Comparison of ENCODE assay signal across 28 cellular contexts in genomic region chr17:12313786-12314185, GRCh38.
"Had no signal": no experiment of that assay in that cellular context is flagged by ENCODE, and none has a peak within 500 bp of the region (broad histone marks: within the 10 kb centered on the region; RNA-seq: fewer than 3 reads in every experiment).

No MANE protein-coding gene starts in this region.

- H3K27me3 Mint-ChIP-seq: stimulated activated naive B cell treated with anti-CD40 and anti-IgM and Interleukin-4, amounts not matched to agents 10 μg/mL and 1 μg/mL and 100 μg/mL, for 72 hours; stimulated activated naive CD8-positive, alpha-beta T cell treated with anti-CD3 and anti-CD28 coated beads, Interleukin-15, amount 100 ng/mL, for 72 hours; stimulated activated naive CD8-positive, alpha-beta T cell treated with anti-CD3 and anti-CD28 coated beads, Interleukin-15, Interleukin-2, amounts not matched to agents 100 ng/mL and 50 ng/mL, for 24 hours had no signal

- H3K36me3 Mint-ChIP-seq: stimulated activated effector memory CD8-positive, alpha-beta T cell treated with anti-CD3 and anti-CD28 coated beads, Interleukin-12 subunit alpha, Interleukin-12 subunit beta, amount 100 ng/mL, for 72 hours; type B pancreatic cell had no signal

- H3K4me1 Mint-ChIP-seq: stimulated activated effector memory CD8-positive, alpha-beta T cell treated with anti-CD3 and anti-CD28 coated beads, Interleukin-12 subunit alpha, Interleukin-12 subunit beta, amount 100 ng/mL, for 72 hours; stimulated activated memory B cell treated with anti-CD40 and anti-IgM and Interleukin-4, amounts not matched to agents 10 μg/mL and 1 μg/mL and 100 μg/mL, for 72 hours; stimulated activated naive B cell treated with anti-CD40 and anti-IgM and Interleukin-4, amounts not matched to agents 10 μg/mL and 1 μg/mL and 100 μg/mL, for 72 hours; stimulated activated naive CD8-positive, alpha-beta T cell treated with anti-CD3 and anti-CD28 coated beads, Interleukin-15, amount 100 ng/mL, for 72 hours had no signal

- DNase-seq: stimulated activated CD4-positive, alpha-beta T cell treated with anti-CD3 and anti-CD28 coated beads, Interleukin-2, amount 100 ng/mL, for 48 hours; stimulated activated CD4-positive, alpha-beta T cell treated with anti-CD3 and anti-CD28 coated beads, Interleukin-4, amount 100 ng/mL, for 1 hour; stimulated activated CD4-positive, alpha-beta T cell treated with anti-CD3 and anti-CD28 coated beads, Interleukin-4, amount 100 ng/mL, for 24 hours; stimulated activated CD4-positive, alpha-beta T cell treated with anti-CD3 and anti-CD28 coated beads, Interleukin-4, amount 100 ng/mL, for 4 hours; stimulated activated CD8-positive, alpha-beta memory T cell treated with anti-CD3 and anti-CD28 coated beads, Interleukin-4, amount 100 ng/mL, for 48 hours; stimulated activated naive B cell treated with anti-CD40 and anti-IgM and Interleukin-4, amounts not matched to agents 10 μg/mL and 1 μg/mL and 100 μg/mL, for 72 hours; stimulated activated naive CD4-positive, alpha-beta T cell; stimulated activated naive CD4-positive, alpha-beta T cell treated with Interleukin-2 at 50 U/mL for 16 hours; stimulated activated naive CD8-positive, alpha-beta T cell treated with anti-CD3 and anti-CD28 coated beads, Interleukin-15, amount 100 ng/mL, for 72 hours; stimulated activated naive CD8-positive, alpha-beta T cell treated with anti-CD3 and anti-CD28 coated beads, Interleukin-15, Interleukin-2, amounts not matched to agents 100 U/mL and 50 U/mL, for 24 hours; stomach; substantia nigra; testis; thyroid gland; tibial artery; transverse colon; upper lobe of right lung; uterus had no signal

- H3K9me3 Mint-ChIP-seq: type B pancreatic cell had no signal

- H3K27ac ChIP-seq: stomach, suprapubic skin, testis, thoracic aorta, thyroid gland, tibial artery, tibial nerve, transverse colon, upper lobe of left lung, upper lobe of right lung, uterus, vagina had no signal

- H3K27ac Mint-ChIP-seq: stimulated activated effector memory CD8-positive, alpha-beta T cell treated with anti-CD3 and anti-CD28 coated beads, Interleukin-12 subunit alpha, Interleukin-12 subunit beta, amount 100 ng/mL, for 72 hours; stimulated activated memory B cell treated with anti-CD40 and anti-IgM and Interleukin-4, amounts not matched to agents 10 μg/mL and 1 μg/mL and 100 μg/mL, for 72 hours; stimulated activated naive CD8-positive, alpha-beta T cell treated with anti-CD3 and anti-CD28 coated beads, Interleukin-15, amount 100 ng/mL, for 72 hours; stimulated activated naive CD8-positive, alpha-beta T cell treated with anti-CD3 and anti-CD28 coated beads, Interleukin-15, Interleukin-2, amounts not matched to agents 100 ng/mL and 50 ng/mL, for 24 hours; type B pancreatic cell had no signal

- H3K4me1 ChIP-seq: stomach, suprapubic skin, thyroid gland, transverse colon, upper lobe of left lung, upper lobe of right lung, uterus, vagina had no signal

- H3K36me3 ChIP-seq: stomach, suprapubic skin, thoracic aorta, thyroid gland, tibial artery, tibial nerve, transverse colon, upper lobe of left lung, upper lobe of right lung, uterus, vagina had no signal

- H3K9me3 ChIP-seq: suprapubic skin, testis, thyroid gland, upper lobe of right lung, vagina had no signal

- H3K4me3 Mint-ChIP-seq: stimulated activated effector memory CD8-positive, alpha-beta T cell treated with anti-CD3 and anti-CD28 coated beads, Interleukin-12 subunit alpha, Interleukin-12 subunit beta, amount 100 ng/mL, for 72 hours; stimulated activated memory B cell treated with anti-CD40 and anti-IgM and Interleukin-4, amounts not matched to agents 10 μg/mL and 1 μg/mL and 100 μg/mL, for 72 hours; stimulated activated naive B cell treated with anti-CD40 and anti-IgM and Interleukin-4, amounts not matched to agents 10 μg/mL and 1 μg/mL and 100 μg/mL, for 72 hours; stimulated activated naive CD8-positive, alpha-beta T cell treated with anti-CD3 and anti-CD28 coated beads, Interleukin-15, amount 100 ng/mL, for 72 hours; stimulated activated naive CD8-positive, alpha-beta T cell treated with anti-CD3 and anti-CD28 coated beads, Interleukin-15, Interleukin-2, amounts not matched to agents 100 ng/mL and 50 ng/mL, for 24 hours; type B pancreatic cell had no signal

- H3K27me3 ChIP-seq: stomach, suprapubic skin, testis, thyroid gland, tibial artery, tibial nerve, transverse colon, upper lobe of left lung, upper lobe of right lung, uterus, vagina had no signal

- FAIRE-seq: urothelium cell line had no signal

- H3K4me3 ChIP-seq: stomach, suprapubic skin, testis, thoracic aorta, thyroid gland, tibial artery, tibial nerve, transverse colon, upper lobe of left lung, upper lobe of right lung, uterus, vagina had no signal

- ATAC-seq: stimulated activated effector memory CD8-positive, alpha-beta T cell treated with anti-CD3 and anti-CD28 coated beads, Interleukin-12 subunit alpha, Interleukin-12 subunit beta, amount 100 ng/mL, for 72 hours; stimulated activated memory B cell treated with anti-CD40 and anti-IgM and Interleukin-4, amounts not matched to agents 10 μg/mL and 1 μg/mL and 100 μg/mL, for 72 hours; stimulated activated naive B cell treated with anti-CD40 and anti-IgM and Interleukin-4, amounts not matched to agents 10 μg/mL and 1 μg/mL and 100 μg/mL, for 72 hours; stimulated activated naive CD8-positive, alpha-beta T cell treated with anti-CD3 and anti-CD28 coated beads, Interleukin-15, amount 100 ng/mL, for 72 hours; stimulated activated naive CD8-positive, alpha-beta T cell treated with anti-CD3 and anti-CD28 coated beads, Interleukin-15, Interleukin-2, amounts not matched to agents 100 U/mL and 50 U/mL, for 24 hours; upper lobe of right lung had no signal
